23 cellular contexts compared by ENCODE assay signal in genomic region chr7:29139191-29139590, GRCh38. TPM values are rescaled to one million over a fixed set of nuclear protein-coding genes. Genes with fewer than 3 reads are reported as not detected.
DNase-seq lines count a peak whose midpoint lies in the region; ATAC-seq and TF ChIP-seq lines count a peak whose summit lies in the region.
"Had no signal": no experiment of that assay in that cellular context is flagged by ENCODE, and none has a peak within 500 bp of the region (broad histone marks: within the 10 kb centered on the region; RNA-seq: fewer than 3 reads in every experiment).

No MANE protein-coding gene starts in this region.

- no peak for TF ChIP-seq CTCF in choroid plexus epithelial cell (conservative IDR thresholded peaks at IDR 0.05; ENCODE audit: low read depth, low read length)

- no peaks in the 10 kb centered on the region for H3K9me3 ChIP-seq in trophoblast cell (ENCODE audit: insufficient read depth, low read depth, low read length)
- H3K9me3 ChIP-seq in SJCRH30 (replicated peaks): no peaks in the 10 kb centered on the region

- no peak overlapping the region for H4K12ac ChIP-seq in trophoblast cell (ENCODE audit: low read depth, low read length)

- ATAC-seq in GM19452 (IDR thresholded peaks at IDR 0.05; ENCODE audit: unreplicated experiment): no peak
- ATAC-seq: left colon; natural killer cell treated with Interleukin-12 subunit alpha and Interleukin-12 subunit beta and Interleukin-15 and Interleukin-18, amount 100 ng/mL, for 72 hours; sciatic nerve; stimulated activated effector memory CD8-positive, alpha-beta T cell treated with anti-CD3 and anti-CD28 coated beads, Interleukin-12 subunit alpha, Interleukin-12 subunit beta, amount 100 ng/mL, for 72 hours had no signal

- no peak overlapping the region for H3K4me3 ChIP-seq in choroid plexus epithelial cell (ENCODE audit: low read depth, low read length)
- no peak overlapping the region for H3K4me3 ChIP-seq in trophoblast cell (ENCODE audit: low read depth, low read length)
- no peak overlapping the region for H3K4me3 ChIP-seq in SJCRH30
- H3K4me3 ChIP-seq: ovary had no signal

- no peak overlapping the region for H3K9ac ChIP-seq in trophoblast cell (ENCODE audit: low read length)

- peaks cover 7% of the 10 kb centered on the region for H3K79me1 ChIP-seq in trophoblast cell (ENCODE audit: low read length)

- no peak overlapping the region for H3K14ac ChIP-seq in trophoblast cell (ENCODE audit: low read length)

- peak overlapping the region; percentile 67 for H3K27ac ChIP-seq in trophoblast cell (ENCODE audit: low read depth, low read length)
- H3K27ac ChIP-seq in SJCRH30: no peak overlapping the region
- H3K27ac ChIP-seq: ovary had no signal

- H3K4ac ChIP-seq in trophoblast cell (ENCODE audit: low read depth, low read length): no peak overlapping the region

- H2BK120ac ChIP-seq in trophoblast cell (ENCODE audit: insufficient read depth, low read length, poor library complexity): no peak overlapping the region

- no peak overlapping the region for H2AK5ac ChIP-seq in trophoblast cell (ENCODE audit: low read length)

- H3K18ac ChIP-seq in trophoblast cell (ENCODE audit: low read length): no peak overlapping the region

- no peaks in the 10 kb centered on the region for H3K36me3 ChIP-seq in trophoblast cell (ENCODE audit: control insufficient read depth in 1 of 2, insufficient read depth in 2 of 2, low read length in 2 of 2)
- no peaks in the 10 kb centered on the region for H3K36me3 ChIP-seq in SJCRH30
- H3K36me3 ChIP-seq: ovary had no signal

- WGBS in trophoblast cell (ENCODE audit: extremely low coverage, insufficient coverage, insufficient read length): no CpG with 5 or more reads among the region's 2 CpGs

- H4K91ac ChIP-seq in trophoblast cell (ENCODE audit: low read depth, low read length): no peak overlapping the region

- no peak overlapping the region for H2BK12ac ChIP-seq in trophoblast cell (ENCODE audit: low read length)

- H3K27me3 ChIP-seq in trophoblast cell (ENCODE audit: insufficient read depth, low read length): no peaks in the 10 kb centered on the region
- H3K27me3 ChIP-seq in SJCRH30: no peaks in the 10 kb centered on the region
- H3K27me3 ChIP-seq: ovary had no signal

- no peak overlapping the region for H2AFZ ChIP-seq in trophoblast cell (ENCODE audit: insufficient read depth, low read length, poor library complexity)

- H3K4me2 ChIP-seq in trophoblast cell (ENCODE audit: low read length): no peak overlapping the region

- DNase-seq in ELR (ENCODE audit: low read depth) (peak; percentile 21), RKO (ENCODE audit: low spot score) (peak; percentile 63), choroid plexus epithelial cell (ENCODE audit: low read depth) (peak; percentile 10), trophoblast cell (peak; percentile 66 to 85), epidermal melanocyte (ENCODE audit: insufficient read length, low spot score) (no peak), SJCRH30 (no peak), SK-N-DZ (ENCODE audit: low spot score) (no peak)
- DNase-seq: activated CD4-positive, alpha-beta T cell treated with anti-CD3 and anti-CD28 coated beads for 4 hours; activated naive CD8-positive, alpha-beta T cell treated with anti-CD3 and anti-CD28 coated beads, Interleukin-2, amount 10 ng/mL, durations not matched to agents 7 days and 5 days; CD4-positive, CD25-positive, alpha-beta regulatory T cell; dermis blood vessel endothelial cell; left colon; midbrain; NCI-H1930; NCI-H446 treated with DMSO at 0.1 percent for 48 hours; ovary; RPMI8226; SW 1271 had no signal

- peaks cover 1% of the 10 kb centered on the region for H3K79me2 ChIP-seq in trophoblast cell (ENCODE audit: control insufficient read depth, insufficient read depth, low read length, poor library complexity)

- no peak overlapping the region for H4K8ac ChIP-seq in trophoblast cell (ENCODE audit: low read depth, low read length)

- H3K23ac ChIP-seq in trophoblast cell (ENCODE audit: low read length): no peak overlapping the region

- H2BK5ac ChIP-seq in trophoblast cell (ENCODE audit: low read depth, low read length, poor library complexity): peak overlapping the region; percentile 78

- H3K4me1 ChIP-seq in trophoblast cell (ENCODE audit: control insufficient read depth in 1 of 2, insufficient read depth in 2 of 2, low read length in 2 of 2): peaks cover 11 to 24% of the 10 kb centered on the region in 2 experiments
- H3K4me1 ChIP-seq in SJCRH30: no peaks in the 10 kb centered on the region

RNA-seq across cellular contexts. Expression of gene CPVL, which starts 7.1 kb away (rescaled TPM):
- polyA plus RNA-seq in trophoblast cell (2013): 184 and 205 TPM in 2 replicates
- total RNA-seq in SJCRH30 (2014; rRNA removed; shearing (Covaris generic)): 7.1 and 8.3 TPM in 2 replicates
- polyA plus RNA-seq in SK-N-DZ (2014; cell fraction: cytosol; rRNA removed): 29.0 and 32.4 TPM in 2 replicates
- 13.0 and 20.8 TPM in 2 replicates for polyA plus RNA-seq in SK-N-DZ (2014; cell fraction: nucleus; rRNA removed)
- polyA plus RNA-seq: AG04450 had no signal

RNA-seq across cellular contexts. Expression of gene CHN2, which starts 55.4 kb away (rescaled TPM):
- polyA plus RNA-seq in trophoblast cell (2013): 39.1 and 39.9 TPM in 2 replicates
- total RNA-seq in SJCRH30 (2014; rRNA removed; shearing (Covaris generic)): 3.5 and 4.7 TPM in 2 replicates
- polyA plus RNA-seq in SK-N-DZ (2014; cell fraction: cytosol; rRNA removed): 13.8 and 22.4 TPM in 2 replicates
- polyA plus RNA-seq in SK-N-DZ (2014; cell fraction: nucleus; rRNA removed): 6.8 and 12.9 TPM in 2 replicates
- polyA plus RNA-seq: AG04450 had no signal

Comparison
In these comparisons a context has a peak if more than half of its experiments do, and no peak if none do; other contexts are left out.
1. DNase-seq: peak in ELR (single experiment), RKO (single experiment), choroid plexus epithelial cell (single experiment) and trophoblast cell (2 of 2); none in epidermal melanocyte (single experiment), SJCRH30 (0 of 2) and SK-N-DZ (single experiment).